Comparison of ENCODE assay signal across 11 cellular contexts in the genomic region with DNA sequence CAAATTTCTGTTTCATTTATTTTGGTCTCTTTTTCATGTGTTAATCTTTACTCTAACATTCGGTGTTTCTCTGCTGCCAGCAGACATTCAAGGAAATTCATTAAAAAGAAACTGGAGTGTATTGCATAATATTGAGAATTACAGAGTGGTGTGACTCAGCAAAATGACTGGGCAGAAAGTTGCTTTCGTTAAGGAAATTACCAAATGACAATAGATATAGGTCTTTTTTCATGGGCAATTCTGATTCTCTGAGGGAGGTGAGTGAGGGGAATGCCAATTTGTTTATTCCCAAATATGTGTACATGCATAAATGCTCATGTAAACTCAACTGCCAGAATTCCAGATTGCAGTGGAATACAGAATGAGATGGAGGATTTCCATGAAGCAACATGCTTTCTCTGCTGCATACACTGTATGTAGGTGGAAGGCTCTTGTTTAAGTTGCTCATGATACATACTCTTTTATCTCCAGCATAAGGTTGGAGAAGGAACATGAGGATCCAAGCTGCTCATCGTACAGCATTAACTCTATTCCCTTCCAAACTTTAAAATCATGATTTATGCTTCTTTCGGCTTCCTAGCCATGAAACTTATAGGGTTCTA.
A peak's percentile ranks its signal among the peaks of the same experiment; 100 is the strongest.
DNase-seq lines count a peak whose midpoint lies in the region; ATAC-seq and TF ChIP-seq lines count a peak whose summit lies in the region.
"Had no signal": no experiment of that assay in that cellular context is flagged by ENCODE, and none has a peak within 500 bp of the region (broad histone marks: within the 10 kb centered on the region; RNA-seq: fewer than 3 reads in every experiment).

No MANE protein-coding gene starts in this region.

- TF ChIP-seq CTCF in GM23338 (conservative IDR thresholded peaks at IDR 0.05; ENCODE audit: low read depth in 2 of 2) (no peak), PC-9 (conservative IDR thresholded peaks at IDR 0.05) (no peak), endodermal cell (conservative IDR thresholded peaks at IDR 0.05) (no peak)

- H3K9me3 Mint-ChIP-seq in GM23338 (no peaks in the 10 kb centered on the region; the same call in 2 of the 3 replicates), endodermal cell (peaks cover 12% of the 10 kb centered on the region)

- H3K4me1 Mint-ChIP-seq in GM23338 (peaks cover 13% of the 10 kb centered on the region; the same call in 2 of the 3 replicates), endodermal cell (peaks cover 10% of the 10 kb centered on the region)

- H3F3A ChIP-seq in GM23338 (replicated peaks; ENCODE audit: low read depth) (no peaks in the 10 kb centered on the region), PC-9 (ENCODE audit: insufficient read depth, low read depth) (no peaks in the 10 kb centered on the region)

- CTCF ChIA-PET in PC-9 (lab: Charles Lee), result no interaction called here

- H3K27ac Mint-ChIP-seq in GM23338, result peak overlapping the region; percentile 90
- peak overlapping the region; percentile 9 for H3K27ac Mint-ChIP-seq in endodermal cell

- peaks cover 4% of the 10 kb centered on the region; the same call in 1 of the 3 replicates for H3K36me3 Mint-ChIP-seq in GM23338 (ENCODE audit: low read depth)
- H3K36me3 Mint-ChIP-seq in endodermal cell (ENCODE audit: low read depth), result peaks cover 10% of the 10 kb centered on the region

- no peak overlapping the region for H3K9ac ChIP-seq in endodermal cell (ENCODE audit: extremely low read depth, low read length, poor library complexity, severe bottlenecking)

- POLR2A ChIA-PET in PC-9 (lab: Charles Lee; ENCODE audit: unreplicated experiment), result no interaction called here

- H3K4me3 Mint-ChIP-seq in GM23338 (no peak overlapping the region), endodermal cell (no peak overlapping the region)

- 91 to 100% methylated on average over 1 to 4 of the region's 4 CpGs for WGBS in endodermal cell (ENCODE audit: insufficient coverage in 1 of 2, insufficient read length in 1 of 2), 2 experiments

- H3K27ac ChIP-seq in GM23338 (ENCODE audit: low read depth), result no peak overlapping the region
- peak overlapping the region; percentile 78 for H3K27ac ChIP-seq in PC-9
- no peak overlapping the region for H3K27ac ChIP-seq in endodermal cell (ENCODE audit: low read depth, low read length)

- no peaks in the 10 kb centered on the region; the same call in 1 of the 2 replicates for H3K9me2 ChIP-seq in GM23338 (ENCODE audit: insufficient read depth)
- no peaks in the 10 kb centered on the region; the same call in 1 of the 2 replicates for H3K9me2 ChIP-seq in PC-9 (ENCODE audit: insufficient read depth)

- ATAC-seq in GM23338 (no peak), GM18858 (IDR thresholded peaks at IDR 0.05; ENCODE audit: unreplicated experiment) (no peak), GM18517 (IDR thresholded peaks at IDR 0.05; ENCODE audit: unreplicated experiment) (no peak)

- H3K9me3 ChIP-seq in PC-9 (ENCODE audit: insufficient read depth, low read depth), result peaks cover 8% of the 10 kb centered on the region; the same call in 1 of the 2 replicates
- peaks cover 18% of the 10 kb centered on the region for H3K9me3 ChIP-seq in endodermal cell (ENCODE audit: control insufficient read depth, low read length)

- intact Hi-C loops in PC-9 (cut with micrococcal nuclease; ENCODE audit: unreplicated experiment) (loop anchor here (10.0 kb wide), 1 partner anchor 113 kb away; no protein-coding TSS in a partner anchor), posterior vena cava (cut with DNase I) (no loop called here)

- H3K27me3 Mint-ChIP-seq in GM23338 (ENCODE audit: insufficient read depth, low read depth, poor library complexity) (peaks cover 2% of the 10 kb centered on the region), endodermal cell (ENCODE audit: insufficient read depth) (no peaks in the 10 kb centered on the region)

- H3K4me1 ChIP-seq in GM23338 (ENCODE audit: insufficient read depth) (peaks cover 7% of the 10 kb centered on the region; the same call in 1 of the 2 replicates), PC-9 (replicated peaks; ENCODE audit: insufficient read depth) (peaks cover 11% of the 10 kb centered on the region), endodermal cell (ENCODE audit: control insufficient read depth, insufficient read depth, low read length) (no peaks in the 10 kb centered on the region)

- no peak overlapping the region for H3K4me2 ChIP-seq in GM23338
- peak overlapping the region; percentile 38; the same call in 1 of the 2 replicates for H3K4me2 ChIP-seq in PC-9

- 0 out of 2 replicates have a peak overlapping the region, but pooled peaks have one; percentile 20 for H2AFZ ChIP-seq in GM23338
- H2AFZ ChIP-seq in PC-9, result peak overlapping the region; percentile 66

- no peaks in the 10 kb centered on the region; the same call in 1 of the 2 replicates for H3K36me3 ChIP-seq in GM23338 (ENCODE audit: insufficient read depth)
- no peaks in the 10 kb centered on the region for H3K36me3 ChIP-seq in PC-9 (ENCODE audit: low read depth)
- no peaks in the 10 kb centered on the region for H3K36me3 ChIP-seq in endodermal cell (ENCODE audit: control insufficient read depth, insufficient read depth, low read length)

- DNase-seq in GM23338 (ENCODE audit: low spot score) (peak; percentile 4), PC-9 (peak; percentile 3 to 58), endodermal cell (no peak), non-pigmented ciliary epithelial cell (ENCODE audit: low read depth) (peak; percentile 20), NCI-H510A treated with DMSO at 0.1 percent for 48 hours (lab: John Stamatoyannopoulos, UW) (no peak), posterior vena cava (ENCODE audit: low spot score) (no peak)
- DNase-seq: activated gamma-delta T cell treated with Interleukin-2 at 50 U/mL for 16 hours, right cardiac atrium, substantia nigra had no signal

- H3K79me2 ChIP-seq in GM23338 (replicated peaks; ENCODE audit: insufficient read depth), result no peaks in the 10 kb centered on the region
- no peaks in the 10 kb centered on the region for H3K79me2 ChIP-seq in PC-9 (ENCODE audit: low read depth)

- BruUV-seq in PC-9 (replicated peaks; lab: Mats Ljungman, UMichigan), result no TSS peak

- no peaks in the 10 kb centered on the region for H3K27me3 ChIP-seq in GM23338 (ENCODE audit: insufficient read depth)
- H3K27me3 ChIP-seq in PC-9 (ENCODE audit: insufficient read depth, low read depth), result no peaks in the 10 kb centered on the region
- H3K27me3 ChIP-seq in endodermal cell (ENCODE audit: control insufficient read depth, insufficient read depth, low read length, poor library complexity, severe bottlenecking), result no peaks in the 10 kb centered on the region

- no peak overlapping the region for H3K4me3 ChIP-seq in GM23338
- peak overlapping the region; percentile 30; the same call in 1 of the 2 replicates for H3K4me3 ChIP-seq in PC-9
- H3K4me3 ChIP-seq in endodermal cell (ENCODE audit: low read length), result no peak overlapping the region

- H4K20me1 ChIP-seq in GM23338 (replicated peaks; ENCODE audit: insufficient read depth), result no peaks in the 10 kb centered on the region
- H4K20me1 ChIP-seq in PC-9 (ENCODE audit: insufficient read depth), result no peaks in the 10 kb centered on the region

TF ChIP-seq in GM23338, 12 proteins besides CTCF, POLR2A, EP300 and RAD21:
- TF ChIP-seq, protein P1, sequence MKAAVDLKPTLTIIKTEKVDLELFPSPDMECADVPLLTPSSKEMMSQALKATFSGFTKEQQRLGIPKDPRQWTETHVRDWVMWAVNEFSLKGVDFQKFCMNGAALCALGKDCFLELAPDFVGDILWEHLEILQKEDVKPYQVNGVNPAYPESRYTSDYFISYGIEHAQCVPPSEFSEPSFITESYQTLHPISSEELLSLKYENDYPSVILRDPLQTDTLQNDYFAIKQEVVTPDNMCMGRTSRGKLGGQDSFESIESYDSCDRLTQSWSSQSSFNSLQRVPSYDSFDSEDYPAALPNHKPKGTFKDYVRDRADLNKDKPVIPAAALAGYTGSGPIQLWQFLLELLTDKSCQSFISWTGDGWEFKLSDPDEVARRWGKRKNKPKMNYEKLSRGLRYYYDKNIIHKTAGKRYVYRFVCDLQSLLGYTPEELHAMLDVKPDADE (IDR thresholded peaks at IDR 0.05), result no peak
- no peak for TF ChIP-seq ZNF114 (CRISPR knock-in tag; IDR thresholded peaks at IDR 0.05)
TF ChIP-seq in GM23338: peak in this region for 0.

Comparison
In these comparisons a context has a peak if more than half of its experiments do, and no peak if none do; other contexts are left out.
1. DNase-seq: peak in GM23338 (single experiment), PC-9 (2 of 2) and non-pigmented ciliary epithelial cell (single experiment); none in endodermal cell (single experiment), NCI-H510A treated with DMSO at 0.1 percent for 48 hours (single experiment) and posterior vena cava (single experiment).